ENCODE assay signal across 13 cellular contexts in genomic region chr16:74867281-74867849, GRCh38.
DNase-seq lines count a peak whose midpoint lies in the region; ATAC-seq, FAIRE-seq and TF ChIP-seq lines count a peak whose summit lies in the region.
"Had no signal": no experiment of that assay in that cellular context is flagged by ENCODE, and none has a peak within 500 bp of the region (broad histone marks: within the 10 kb centered on the region; RNA-seq: fewer than 3 reads in every experiment).

No MANE protein-coding gene starts in this region.

- TF ChIP-seq POLR2A in esophagus squamous epithelium (IDR thresholded peaks at IDR 0.05) = no peak

- no peaks in the 10 kb centered on the region for H3K9me3 ChIP-seq in astrocyte (ENCODE audit: insufficient read depth, low read depth, low read length)
- H3K9me3 ChIP-seq in esophagus squamous epithelium = no peaks in the 10 kb centered on the region
- H3K9me3 ChIP-seq: right lobe of liver had no signal

- TF ChIP-seq CTCF in astrocyte (IDR thresholded peaks at IDR 0.05; ENCODE audit: insufficient read depth, low read depth, low read length) (no peak), esophagus squamous epithelium (IDR thresholded peaks at IDR 0.05) (no peak)

- H3K4me2 ChIP-seq in astrocyte (ENCODE audit: low read length) = no peak overlapping the region
- H3K4me2 ChIP-seq: KMS-11 had no signal

- WGBS in esophagus squamous epithelium, 2 donors = 65 to 79% methylated on average over 15 of the region's 15 CpGs

- no peak for ATAC-seq in stimulated activated effector memory CD8-positive, alpha-beta T cell treated with anti-CD3 and anti-CD28 coated beads, Interleukin-12 subunit alpha, Interleukin-12 subunit beta, amount 100 ng/mL, for 72 hours
- ATAC-seq: right lobe of liver had no signal

- H3K9ac ChIP-seq in astrocyte (ENCODE audit: low read length) = no peak overlapping the region
- H3K9ac ChIP-seq: KMS-11 had no signal

- intact Hi-C loops in activated naive CD4-positive, alpha-beta T cell treated with anti-CD3 and anti-CD28 coated beads for 36 hours (cut with micrococcal nuclease) = loop anchor here (5.0 to 10.0 kb wide), 2 partner anchors 95 to 573 kb away; partner anchors contain the start of genes FA2H and PSMD7
- intact Hi-C loops in esophagus squamous epithelium (cut with DNase I) = no loop called here

- H3K36me3 ChIP-seq in astrocyte (ENCODE audit: insufficient read depth, low read length) (no peaks in the 10 kb centered on the region), esophagus squamous epithelium (peaks cover 0 to 17% (median 0%) of the 10 kb centered on the region in 3 donors)

- H3K4me1 ChIP-seq in astrocyte (ENCODE audit: insufficient read depth, low read length) (peaks cover 11% of the 10 kb centered on the region), esophagus squamous epithelium (peaks cover 0 to 32% (median 12%) of the 10 kb centered on the region in 3 donors)
- H3K4me1 ChIP-seq: right lobe of liver had no signal

- no peaks in the 10 kb centered on the region for H3K9me3 Mint-ChIP-seq in activated naive CD4-positive, alpha-beta T cell treated with anti-CD3 and anti-CD28 coated beads for 36 hours
- no peaks in the 10 kb centered on the region for H3K9me3 Mint-ChIP-seq in astrocyte (ENCODE audit: unreplicated experiment)
- no peaks in the 10 kb centered on the region for H3K9me3 Mint-ChIP-seq in stimulated activated effector memory CD8-positive, alpha-beta T cell treated with anti-CD3 and anti-CD28 coated beads, Interleukin-12 subunit alpha, Interleukin-12 subunit beta, amount 100 ng/mL, for 72 hours

- H3K4me1 Mint-ChIP-seq in activated naive CD4-positive, alpha-beta T cell treated with anti-CD3 and anti-CD28 coated beads for 36 hours (ENCODE audit: low read depth) = peaks cover 25% of the 10 kb centered on the region
- peaks cover 6% of the 10 kb centered on the region for H3K4me1 Mint-ChIP-seq in astrocyte (ENCODE audit: low read depth, unreplicated experiment)
- H3K4me1 Mint-ChIP-seq in stimulated activated effector memory CD8-positive, alpha-beta T cell treated with anti-CD3 and anti-CD28 coated beads, Interleukin-12 subunit alpha, Interleukin-12 subunit beta, amount 100 ng/mL, for 72 hours = peaks cover 25% of the 10 kb centered on the region

- DNase-seq in activated naive CD4-positive, alpha-beta T cell treated with anti-CD3 and anti-CD28 coated beads for 36 hours = no peak
- DNase-seq in activated naive CD4-positive, alpha-beta T cell (lab: John Stamatoyannopoulos, UW) = no peak
- peak; percentile 92 for DNase-seq in NCI-H2227 treated with DMSO at 0.1 percent for 48 hours (lab: John Stamatoyannopoulos, UW)
- DNase-seq in astrocyte (ENCODE audit: low read depth) = no peak
- DNase-seq in stimulated activated effector memory CD8-positive, alpha-beta T cell treated with anti-CD3 and anti-CD28 coated beads, Interleukin-12 subunit alpha, Interleukin-12 subunit beta, amount 100 ng/mL, for 72 hours (ENCODE audit: low spot score in 2 of 2) = no peak
- no peak for DNase-seq in esophagus squamous epithelium (lab: John Stamatoyannopoulos, UW)
- DNase-seq in NCI-H510A (lab: John Stamatoyannopoulos, UW) = no peak
- no peak for DNase-seq in nucleus accumbens (lab: John Stamatoyannopoulos, UW)
- DNase-seq: NCI-H187, right lobe of liver had no signal

- CTCF ChIA-PET in activated naive CD4-positive, alpha-beta T cell treated with anti-CD3 and anti-CD28 coated beads for 36 hours (lab: Charles Lee) = interaction anchor here (0.9 kb wide), 1 partner anchor 40 kb away, joined by 3 read pairs; no protein-coding TSS in a partner anchor

- H2AFZ ChIP-seq in astrocyte (ENCODE audit: low read depth, low read length) = no peak overlapping the region

- H4K20me1 ChIP-seq in astrocyte (ENCODE audit: insufficient read depth, low read length) = no peaks in the 10 kb centered on the region

- no peak overlapping the region for H3K4me3 Mint-ChIP-seq in activated naive CD4-positive, alpha-beta T cell treated with anti-CD3 and anti-CD28 coated beads for 36 hours
- no peak overlapping the region for H3K4me3 Mint-ChIP-seq in astrocyte (ENCODE audit: unreplicated experiment)
- no peak overlapping the region for H3K4me3 Mint-ChIP-seq in stimulated activated effector memory CD8-positive, alpha-beta T cell treated with anti-CD3 and anti-CD28 coated beads, Interleukin-12 subunit alpha, Interleukin-12 subunit beta, amount 100 ng/mL, for 72 hours

- H3K27me3 Mint-ChIP-seq in activated naive CD4-positive, alpha-beta T cell treated with anti-CD3 and anti-CD28 coated beads for 36 hours (ENCODE audit: low read depth) = no peaks in the 10 kb centered on the region
- no peaks in the 10 kb centered on the region for H3K27me3 Mint-ChIP-seq in astrocyte (ENCODE audit: low read depth, unreplicated experiment)

- peak overlapping the region; percentile 88 for H3K27ac Mint-ChIP-seq in activated naive CD4-positive, alpha-beta T cell treated with anti-CD3 and anti-CD28 coated beads for 36 hours
- peak overlapping the region; percentile 59 for H3K27ac Mint-ChIP-seq in astrocyte (ENCODE audit: unreplicated experiment)
- peak overlapping the region; percentile 74 for H3K27ac Mint-ChIP-seq in stimulated activated effector memory CD8-positive, alpha-beta T cell treated with anti-CD3 and anti-CD28 coated beads, Interleukin-12 subunit alpha, Interleukin-12 subunit beta, amount 100 ng/mL, for 72 hours

- H3K36me3 Mint-ChIP-seq in activated naive CD4-positive, alpha-beta T cell treated with anti-CD3 and anti-CD28 coated beads for 36 hours (ENCODE audit: low read depth) = peaks cover 8% of the 10 kb centered on the region
- H3K36me3 Mint-ChIP-seq in astrocyte (ENCODE audit: low read depth, unreplicated experiment) = peaks cover 3% of the 10 kb centered on the region
- H3K36me3 Mint-ChIP-seq in stimulated activated effector memory CD8-positive, alpha-beta T cell treated with anti-CD3 and anti-CD28 coated beads, Interleukin-12 subunit alpha, Interleukin-12 subunit beta, amount 100 ng/mL, for 72 hours = peaks cover 11% of the 10 kb centered on the region

- H3K4me3 ChIP-seq in astrocyte (ENCODE audit: insufficient read depth, low read depth, low read length) (no peak overlapping the region), esophagus squamous epithelium (no peak overlapping the region)
- H3K4me3 ChIP-seq: right lobe of liver had no signal

- H3K27me3 ChIP-seq in astrocyte (ENCODE audit: insufficient read depth, low read length) (no peaks in the 10 kb centered on the region), esophagus squamous epithelium (no peaks in the 10 kb centered on the region)
- H3K27me3 ChIP-seq: right lobe of liver had no signal

- H3K79me2 ChIP-seq in astrocyte (ENCODE audit: insufficient read depth, low read length) = no peaks in the 10 kb centered on the region

- H3K27ac ChIP-seq in astrocyte (ENCODE audit: low read depth, low read length) = no peak overlapping the region
- H3K27ac ChIP-seq in esophagus squamous epithelium = peak overlapping the region in 1 of 4 donors; percentile 66
- H3K27ac ChIP-seq: KMS-11, right lobe of liver had no signal

- no peak for FAIRE-seq in astrocyte (lab: Jason Lieb, UNC)
- FAIRE-seq: D721Med, islet of Langerhans had no signal
